In genomic region chr11:115528217-115528616, GRCh38 we compare ENCODE assay signal across 21 cellular contexts. TPM values are rescaled to one million over a fixed set of nuclear protein-coding genes. Genes with fewer than 3 reads are reported as not detected.
DNase-seq lines count a peak whose midpoint lies in the region; ATAC-seq, FAIRE-seq and TF ChIP-seq lines count a peak whose summit lies in the region.
"Had no signal": no experiment of that assay in that cellular context is flagged by ENCODE, and none has a peak within 500 bp of the region (broad histone marks: within the 10 kb centered on the region; RNA-seq: fewer than 3 reads in every experiment).

No MANE protein-coding gene starts in this region.

- H4K91ac ChIP-seq in H9 (ENCODE audit: insufficient read length, low read depth, low read length): no peak overlapping the region

- H3K79me2 ChIP-seq in H9 (ENCODE audit: insufficient read depth, low read length) (no peaks in the 10 kb centered on the region), hepatocyte (no peaks in the 10 kb centered on the region), smooth muscle cell (ENCODE audit: low read depth) (no peaks in the 10 kb centered on the region), MM.1S (ENCODE audit: low read length) (no peaks in the 10 kb centered on the region)

- H3K27me3 Mint-ChIP-seq in H9 (ENCODE audit: low read depth) (peaks cover 1% of the 10 kb centered on the region), WTC11 (ENCODE audit: low read depth) (no peaks in the 10 kb centered on the region)
- peaks cover 4 to 19% of the 10 kb centered on the region in 2 donors for H3K27me3 Mint-ChIP-seq in natural killer cell treated with Interleukin-12 subunit alpha and Interleukin-12 subunit beta and Interleukin-15 and Interleukin-18, amount 100 ng/mL, for 72 hours

- H3K9me3 Mint-ChIP-seq in H9: peaks cover 0 to 1% of the 10 kb centered on the region in 2 experiments; a peak in 1 of 5 replicates
- no peaks in the 10 kb centered on the region for H3K9me3 Mint-ChIP-seq in WTC11
- H3K9me3 Mint-ChIP-seq in natural killer cell treated with Interleukin-12 subunit alpha and Interleukin-12 subunit beta and Interleukin-15 and Interleukin-18, amount 100 ng/mL, for 72 hours: no peaks in the 10 kb centered on the region
- H3K9me3 Mint-ChIP-seq: stimulated activated effector memory CD8-positive, alpha-beta T cell treated with anti-CD3 and anti-CD28 coated beads, Interleukin-12 subunit alpha, Interleukin-12 subunit beta, amount 100 ng/mL, for 72 hours had no signal

- H3K23me2 ChIP-seq in H9 (ENCODE audit: insufficient read length, low read depth, low read length, poor library complexity, severe bottlenecking): no peaks in the 10 kb centered on the region

- no peaks in the 10 kb centered on the region for H3K79me1 ChIP-seq in H9 (ENCODE audit: insufficient read depth, low read depth, low read length, poor library complexity, severe bottlenecking)

- H4K5ac ChIP-seq in H9 (ENCODE audit: insufficient read length, low read depth, low read length): no peak overlapping the region

- H2BK12ac ChIP-seq in H9 (ENCODE audit: insufficient read length, low read depth, low read length): no peak overlapping the region

- H2BK20ac ChIP-seq in H9 (ENCODE audit: low read depth, low read length, poor library complexity, severe bottlenecking): no peak overlapping the region

- H3K36me3 ChIP-seq in hepatocyte (replicated peaks; ENCODE audit: insufficient read depth, low read depth) (no peaks in the 10 kb centered on the region), smooth muscle cell (ENCODE audit: low read depth) (no peaks in the 10 kb centered on the region), MM.1S (replicated peaks; ENCODE audit: insufficient read depth, low read length) (no peaks in the 10 kb centered on the region), small intestine (ENCODE audit: control insufficient read depth in 2 of 2, insufficient read depth in 2 of 2, low read length in 2 of 2) (no peaks in the 10 kb centered on the region)
- H3K36me3 ChIP-seq: tibial artery had no signal

- H2AK5ac ChIP-seq in H9 (ENCODE audit: insufficient read length, low read length): no peak overlapping the region

- no peak overlapping the region for H2BK15ac ChIP-seq in H9 (ENCODE audit: low read depth, low read length)

- CTCF ChIA-PET in WTC11 (lab: Charles Lee): interaction anchor here (0.8 to 1.6 kb wide), 10 partner anchors 9 to 753 kb away, joined by 3 to 11 read pairs (median 4); partner anchors contain the start of gene CADM1

- no peak overlapping the region for H4K8ac ChIP-seq in H9 (replicated peaks; ENCODE audit: insufficient read length, low read depth, low read length)

- DNase-seq in H9 (no peak), WTC11 (ENCODE audit: low spot score) (no peak), hepatocyte (ENCODE audit: low spot score) (peak; percentile 57), smooth muscle cell (lab: John Stamatoyannopoulos, UW; ENCODE audit: unreplicated experiment) (no peak), MM.1S (no peak), small intestine (no peak)
- DNase-seq in natural killer cell treated with Interleukin-12 subunit alpha and Interleukin-12 subunit beta and Interleukin-15 and Interleukin-18, amount 100 ng/mL, for 72 hours (ENCODE audit: low spot score): no peak
- DNase-seq: cortex of kidney, NCI-H1436, SK-N-SH, tibial artery had no signal

- H3K4me1 ChIP-seq in H9 (ENCODE audit: insufficient read depth, low read length) (peaks cover 4% of the 10 kb centered on the region; the same call in 1 of the 2 replicates), hepatocyte (ENCODE audit: insufficient read depth) (no peaks in the 10 kb centered on the region), smooth muscle cell (ENCODE audit: low read depth) (peaks cover 6% of the 10 kb centered on the region), MM.1S (ENCODE audit: low read length) (no peaks in the 10 kb centered on the region), small intestine (ENCODE audit: control insufficient read depth in 2 of 2, insufficient read depth in 1 of 2, low read depth in 1 of 2, low read length in 1 of 2) (no peaks in the 10 kb centered on the region)
- H3K4me1 ChIP-seq: tibial artery had no signal

- H3K27me3 ChIP-seq in H9 (ENCODE audit: insufficient read depth, low read length): no peaks in the 10 kb centered on the region
- no peaks in the 10 kb centered on the region for H3K27me3 ChIP-seq in hepatocyte
- no peaks in the 10 kb centered on the region for H3K27me3 ChIP-seq in smooth muscle cell (ENCODE audit: low read depth)
- H3K27me3 ChIP-seq in MM.1S (replicated peaks; ENCODE audit: insufficient read depth, low read length): no peaks in the 10 kb centered on the region
- no peaks in the 10 kb centered on the region for H3K27me3 ChIP-seq in small intestine (ENCODE audit: control insufficient read depth in 2 of 2, insufficient read depth in 2 of 2, low read length in 2 of 2)

- H3T11ph ChIP-seq in H9 (ENCODE audit: low read length): no peak overlapping the region

- no peak overlapping the region for H3K23ac ChIP-seq in H9 (ENCODE audit: insufficient read length, low read depth, low read length)

- ATAC-seq in WTC11: peak; percentile 71
- no peak for ATAC-seq in natural killer cell treated with Interleukin-12 subunit alpha and Interleukin-12 subunit beta and Interleukin-15 and Interleukin-18, amount 100 ng/mL, for 72 hours
- ATAC-seq: activated CD4-positive, CD25-positive, alpha-beta regulatory T cell treated with anti-CD3 and anti-CD28 coated beads, Interleukin-2, amount 50 U/mL, for 24 hours; activated naive CD4-positive, alpha-beta T cell treated with anti-CD3 and anti-CD28 coated beads, Interleukin-2, amount 50 U/mL, for 72 hours; GM12878; left lobe of liver; Panc1; stimulated activated effector memory CD8-positive, alpha-beta T cell treated with anti-CD3 and anti-CD28 coated beads, Interleukin-12 subunit alpha, Interleukin-12 subunit beta, amount 100 ng/mL, for 72 hours had no signal

- H3F3A ChIP-seq in smooth muscle cell (ENCODE audit: low read depth) (no peaks in the 10 kb centered on the region), MM.1S (ENCODE audit: insufficient read depth, low read length) (no peaks in the 10 kb centered on the region)

- no peak overlapping the region for H3K4me2 ChIP-seq in H9 (ENCODE audit: insufficient read depth, insufficient read length, low read length)
- no peak overlapping the region for H3K4me2 ChIP-seq in hepatocyte
- H3K4me2 ChIP-seq in smooth muscle cell: peak overlapping the region; percentile 31
- H3K4me2 ChIP-seq in MM.1S (ENCODE audit: low read depth, low read length): no peak overlapping the region
- H3K4me2 ChIP-seq: SK-N-SH had no signal

- POLR2A ChIA-PET in WTC11 (lab: Charles Lee): interaction anchor here (0.5 to 1.0 kb wide), 4 partner anchors 24 to 416 kb away, joined by 3 read pairs; partner anchors contain the start of gene CADM1

- H3K56ac ChIP-seq in H9 (ENCODE audit: insufficient read length, low read depth, low read length): no peak overlapping the region

- H3K14ac ChIP-seq in H9 (ENCODE audit: insufficient read depth, low read length): no peak overlapping the region

- no peak overlapping the region for H2BK120ac ChIP-seq in H9 (ENCODE audit: low read depth, low read length, poor library complexity, severe bottlenecking)

- no peak overlapping the region for H2AFZ ChIP-seq in H9 (ENCODE audit: low read length)
- no peak overlapping the region for H2AFZ ChIP-seq in hepatocyte
- no peak overlapping the region for H2AFZ ChIP-seq in smooth muscle cell (ENCODE audit: low read depth)
- H2AFZ ChIP-seq in MM.1S (ENCODE audit: low read length): no peak overlapping the region

- peak overlapping the region in 1 of 3 experiments; percentile 93; a peak in 2 of 7 replicates for H3K27ac Mint-ChIP-seq in H9
- H3K27ac Mint-ChIP-seq in WTC11: no peak overlapping the region
- H3K27ac Mint-ChIP-seq in natural killer cell treated with Interleukin-12 subunit alpha and Interleukin-12 subunit beta and Interleukin-15 and Interleukin-18, amount 100 ng/mL, for 72 hours: no peak overlapping the region
- H3K27ac Mint-ChIP-seq: activated naive CD4-positive, alpha-beta T cell treated with anti-CD3 and anti-CD28 coated beads, Interleukin-2, amount 50 U/mL, for 72 hours; brain; stimulated activated effector memory CD8-positive, alpha-beta T cell treated with anti-CD3 and anti-CD28 coated beads, Interleukin-12 subunit alpha, Interleukin-12 subunit beta, amount 100 ng/mL, for 72 hours had no signal

- H3K36me3 Mint-ChIP-seq in H9 (ENCODE audit: insufficient read depth in 1 of 3, low read depth in 3 of 3) (no peaks in the 10 kb centered on the region), WTC11 (no peaks in the 10 kb centered on the region)
- no peaks in the 10 kb centered on the region for H3K36me3 Mint-ChIP-seq in natural killer cell treated with Interleukin-12 subunit alpha and Interleukin-12 subunit beta and Interleukin-15 and Interleukin-18, amount 100 ng/mL, for 72 hours
- H3K36me3 Mint-ChIP-seq: brain; stimulated activated effector memory CD8-positive, alpha-beta T cell treated with anti-CD3 and anti-CD28 coated beads, Interleukin-12 subunit alpha, Interleukin-12 subunit beta, amount 100 ng/mL, for 72 hours had no signal

- H4K20me1 ChIP-seq in H9 (ENCODE audit: control insufficient read depth, insufficient read depth, insufficient read length): no peaks in the 10 kb centered on the region
- no peaks in the 10 kb centered on the region for H4K20me1 ChIP-seq in hepatocyte (ENCODE audit: insufficient read depth, poor library complexity, severe bottlenecking)
- H4K20me1 ChIP-seq in smooth muscle cell (ENCODE audit: low read depth): no peaks in the 10 kb centered on the region
- H4K20me1 ChIP-seq in MM.1S (ENCODE audit: insufficient read depth, low read length): no peaks in the 10 kb centered on the region

- no peak for FAIRE-seq in small intestine (lab: Jason Lieb, UNC)
- FAIRE-seq: endothelial cell of umbilical vein, GM12878, GM19239, H54 had no signal

- no peak overlapping the region for H3K4ac ChIP-seq in H9 (ENCODE audit: low read depth, low read length)

- H3K4me1 Mint-ChIP-seq in H9: peaks cover 31 to 49% of the 10 kb centered on the region in 2 experiments
- peaks cover 44% of the 10 kb centered on the region for H3K4me1 Mint-ChIP-seq in WTC11
- no peaks in the 10 kb centered on the region for H3K4me1 Mint-ChIP-seq in natural killer cell treated with Interleukin-12 subunit alpha and Interleukin-12 subunit beta and Interleukin-15 and Interleukin-18, amount 100 ng/mL, for 72 hours (ENCODE audit: low read depth in 2 of 2)
- H3K4me1 Mint-ChIP-seq: stimulated activated effector memory CD8-positive, alpha-beta T cell treated with anti-CD3 and anti-CD28 coated beads, Interleukin-12 subunit alpha, Interleukin-12 subunit beta, amount 100 ng/mL, for 72 hours had no signal

- no peak overlapping the region for H3K4me3 Mint-ChIP-seq in H9
- H3K4me3 Mint-ChIP-seq in WTC11: no peak overlapping the region
- no peak overlapping the region for H3K4me3 Mint-ChIP-seq in natural killer cell treated with Interleukin-12 subunit alpha and Interleukin-12 subunit beta and Interleukin-15 and Interleukin-18, amount 100 ng/mL, for 72 hours
- H3K4me3 Mint-ChIP-seq: brain; stimulated activated effector memory CD8-positive, alpha-beta T cell treated with anti-CD3 and anti-CD28 coated beads, Interleukin-12 subunit alpha, Interleukin-12 subunit beta, amount 100 ng/mL, for 72 hours had no signal

- H3K9ac ChIP-seq in H9 (ENCODE audit: extremely low read depth, insufficient read length, low read length) (no peak overlapping the region), smooth muscle cell (ENCODE audit: low read depth) (no peak overlapping the region), MM.1S (ENCODE audit: low read length) (no peak overlapping the region)
- H3K9ac ChIP-seq: SK-N-SH had no signal

- no peak overlapping the region for H3K18ac ChIP-seq in H9 (ENCODE audit: insufficient read length, low read depth, low read length)

- WGBS in H9 (ENCODE audit: extremely low coverage, insufficient read length, low lambda C conversion rate): no CpG with 5 or more reads among the region's 6 CpGs
- WGBS in hepatocyte (ENCODE audit: low lambda C conversion rate, missing lambda C conversion rate): 34% methylated on average over 6 of the region's 6 CpGs
- WGBS in smooth muscle cell (ENCODE audit: low lambda C conversion rate): 35% methylated on average over 6 of the region's 6 CpGs
- WGBS in small intestine, 3 donors: 63 to 80% (median 79%) methylated on average over 6 of the region's 6 CpGs

- H3K27ac ChIP-seq in H9 (ENCODE audit: insufficient read length, low read depth, low read length): peak overlapping the region; percentile 6
- H3K27ac ChIP-seq in hepatocyte: peak overlapping the region; percentile 34
- no peak overlapping the region for H3K27ac ChIP-seq in smooth muscle cell (ENCODE audit: low read depth)
- no peak overlapping the region for H3K27ac ChIP-seq in MM.1S (ENCODE audit: low read length)
- H3K27ac ChIP-seq in small intestine (ENCODE audit: low read depth in 1 of 2, low read length in 1 of 2): no peak overlapping the region
- H3K27ac ChIP-seq: tibial artery had no signal

- H3K9me3 ChIP-seq in H9 (ENCODE audit: control insufficient read depth, low read depth, low read length) (no peaks in the 10 kb centered on the region), hepatocyte (ENCODE audit: low read depth) (no peaks in the 10 kb centered on the region), smooth muscle cell (replicated peaks; ENCODE audit: low read depth) (no peaks in the 10 kb centered on the region), MM.1S (replicated peaks; ENCODE audit: insufficient read depth, low read length) (no peaks in the 10 kb centered on the region), small intestine (ENCODE audit: control insufficient read depth, low read depth) (no peaks in the 10 kb centered on the region)
- H3K9me3 ChIP-seq: SK-N-SH, tibial artery had no signal

- H2BK5ac ChIP-seq in H9 (ENCODE audit: insufficient read length, low read length): no peak overlapping the region

- H3K4me3 ChIP-seq in hepatocyte: no peak overlapping the region
- no peak overlapping the region for H3K4me3 ChIP-seq in smooth muscle cell
- no peak overlapping the region for H3K4me3 ChIP-seq in MM.1S (ENCODE audit: low read length)
- H3K4me3 ChIP-seq in small intestine (ENCODE audit: low read depth in 1 of 2, low read length in 2 of 2): no peak overlapping the region
- H3K4me3 ChIP-seq: GM12878, tibial artery had no signal

- H3K9me2 ChIP-seq in hepatocyte (replicated peaks; ENCODE audit: insufficient read depth): no peaks in the 10 kb centered on the region
- H3K9me2 ChIP-seq in MM.1S (replicated peaks; ENCODE audit: insufficient read depth, low read length): no peaks in the 10 kb centered on the region
- H3K9me2 ChIP-seq: SK-N-SH had no signal

- TF ChIP-seq CTCF in H9 (conservative IDR thresholded peaks at IDR 0.05) (peak; percentile 44), WTC11 (IDR thresholded peaks at IDR 0.05) (no peak), hepatocyte (IDR thresholded peaks at IDR 0.05; ENCODE audit: poor library complexity) (peak; percentile 9), smooth muscle cell (IDR thresholded peaks at IDR 0.05; ENCODE audit: borderline replicate concordance, insufficient read depth, poor library complexity, severe bottlenecking) (no peak), MM.1S (IDR thresholded peaks at IDR 0.05; ENCODE audit: low read length) (no peak)

RNA-seq across cellular contexts. Expression of gene CADM1, which starts 24.0 kb away (rescaled TPM):
- 11.9 and 12.5 TPM in 2 replicates for total RNA-seq in H9 (2021)
- total RNA-seq in WTC11 (2021): 26.8 to 27.3 TPM (median 27.0 TPM) in 3 replicates
- 39.1 and 48.4 TPM in 2 replicates for total RNA-seq in hepatocyte
- polyA plus RNA-seq in hepatocyte: 54.3 and 74.4 TPM in 2 replicates
- total RNA-seq in smooth muscle cell: 161 and 167 TPM in 2 replicates
- 158 and 161 TPM in 2 replicates for polyA plus RNA-seq in smooth muscle cell
- polyA plus RNA-seq in small intestine: 1 to 10 TPM; 2.2 to 8.5 (median 3.1) TPM
- 1 to 10 TPM in 1 of 2 donors, under 1 TPM in 1; 0.50 to 1.0 TPM for total RNA-seq in natural killer cell treated with Interleukin-12 subunit alpha and Interleukin-12 subunit beta and Interleukin-15 and Interleukin-18, amount 100 ng/mL, for 72 hours

Comparison
In these comparisons a context has a peak if more than half of its experiments do, and no peak if none do; other contexts are left out.
1. H3K27ac ChIP-seq: peak in H9 (single experiment) and hepatocyte (single experiment); none in smooth muscle cell (single experiment), MM.1S (single experiment) and small intestine (0 of 2).
2. CTCF ChIP-seq: peak in H9 (single experiment) and hepatocyte (single experiment); none in WTC11 (single experiment), smooth muscle cell (single experiment) and MM.1S (single experiment).